Comparison of ENCODE assay signal across 3 cellular contexts in genomic region chr4:146445198-146446150, GRCh38.
A peak's percentile ranks its signal among the peaks of the same experiment; 100 is the strongest.
TF ChIP-seq lines count a peak whose summit lies in the region.

No MANE protein-coding gene starts in this region.

TF ChIP-seq in liver, 16 proteins besides CTCF, POLR2A, EP300 and RAD21:
- TF ChIP-seq RXRA (IDR thresholded peaks at IDR 0.05), result peak in 1 of 2 donors; percentile 50
- TF ChIP-seq REST (IDR thresholded peaks at IDR 0.05), result no peak
- no peak for TF ChIP-seq NR2F2 (IDR thresholded peaks at IDR 0.05)
- no peak for TF ChIP-seq EGR1 (IDR thresholded peaks at IDR 0.05; ENCODE audit: low read depth in 2 of 2)
- TF ChIP-seq HNF4A (conservative IDR thresholded peaks at IDR 0.05), result peak; percentile 41 to 64
- TF ChIP-seq JUND (IDR thresholded peaks at IDR 0.05), result peak in 1 of 2 donors; percentile 72

TF ChIP-seq in HepG2, 621 proteins besides CTCF, POLR2A, EP300 and RAD21:
- TF ChIP-seq IRF1 (CRISPR knock-in tag; IDR thresholded peaks at IDR 0.05; ENCODE audit: low read depth) (no peak), HCFC1 (IDR thresholded peaks at IDR 0.05; ENCODE audit: low read depth, low read length) (no peak), PRDM10 (CRISPR knock-in tag; IDR thresholded peaks at IDR 0.05; ENCODE audit: low read depth) (no peak), TBX2 (CRISPR knock-in tag; IDR thresholded peaks at IDR 0.05; ENCODE audit: borderline replicate concordance) (no peak), ZNF530 (CRISPR knock-in tag; IDR thresholded peaks at IDR 0.05; ENCODE audit: low read depth) (no peak)

TF ChIP-seq in H1, 55 proteins besides CTCF, POLR2A, EP300 and RAD21:
- TF ChIP-seq SP1 (IDR thresholded peaks at IDR 0.05; ENCODE audit: low read depth, low read length), result no peak
- no peak for TF ChIP-seq CREB1 (IDR thresholded peaks at IDR 0.05)
- no peak for TF ChIP-seq CHD1 (IDR thresholded peaks at IDR 0.05; ENCODE audit: low read depth, low read length)
- TF ChIP-seq E2F6 (IDR thresholded peaks at IDR 0.05), result no peak
- no peak for TF ChIP-seq PHF8 (conservative IDR thresholded peaks at IDR 0.05; ENCODE audit: low read depth, low read length)
- no peak for TF ChIP-seq TCF12 (IDR thresholded peaks at IDR 0.05; ENCODE audit: low read depth, low read length)
- no peak for TF ChIP-seq ATF2 (IDR thresholded peaks at IDR 0.05; ENCODE audit: low read length)
- TF ChIP-seq YY1 (IDR thresholded peaks at IDR 0.05; ENCODE audit: low read depth, low read length), result no peak
- TF ChIP-seq GABPA (IDR thresholded peaks at IDR 0.05; ENCODE audit: borderline replicate concordance, insufficient read depth, low read length), result no peak
- TF ChIP-seq SP2 (IDR thresholded peaks at IDR 0.05; ENCODE audit: low read length), result no peak
- TF ChIP-seq CBX5 (IDR thresholded peaks at IDR 0.05; ENCODE audit: low read depth, low read length), result no peak
- no peak for TF ChIP-seq CEBPB (IDR thresholded peaks at IDR 0.05; ENCODE audit: low read depth, low read length)
- no peak for TF ChIP-seq SP4 (IDR thresholded peaks at IDR 0.05; ENCODE audit: low read length)
- no peak for TF ChIP-seq HDAC2 (IDR thresholded peaks at IDR 0.05; ENCODE audit: borderline replicate concordance in 1 of 2, low read depth in 2 of 2, low read length in 2 of 2)
